27 cellular contexts compared by ENCODE assay signal in the genomic region with DNA sequence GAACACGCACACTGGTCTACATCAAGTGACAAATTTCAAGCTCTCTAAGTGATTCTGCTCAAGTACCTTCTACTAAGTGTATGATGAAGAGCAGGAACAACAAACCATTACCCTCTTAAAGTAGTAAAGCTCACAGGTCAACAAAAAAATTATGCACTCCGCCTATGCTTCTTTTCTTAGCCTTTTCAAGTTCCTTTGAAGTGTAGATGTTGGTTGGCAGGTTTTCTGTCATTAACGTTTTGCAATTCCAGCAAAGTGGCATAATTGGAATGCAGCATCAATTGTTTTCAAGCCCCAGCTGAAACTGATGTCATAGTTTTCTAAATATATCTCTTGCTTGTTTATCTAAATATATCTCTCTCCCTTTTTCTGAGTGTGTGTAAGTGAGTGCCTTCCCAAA.
DNase-seq lines count a peak whose midpoint lies in the region; ATAC-seq and TF ChIP-seq lines count a peak whose summit lies in the region.
"Had no signal": no experiment of that assay in that cellular context is flagged by ENCODE, and none has a peak within 500 bp of the region (broad histone marks: within the 10 kb centered on the region; RNA-seq: fewer than 3 reads in every experiment).

No MANE protein-coding gene starts in this region.

- no peaks in the 10 kb centered on the region for H3K36me3 ChIP-seq in lower lobe of right lung
- H3K36me3 ChIP-seq in upper lobe of right lung: no peaks in the 10 kb centered on the region
- H3K36me3 ChIP-seq in effector memory CD4-positive, alpha-beta T cell (ENCODE audit: control insufficient read depth, insufficient read depth, low read length): no peaks in the 10 kb centered on the region
- H3K36me3 ChIP-seq: adrenal gland, MG63, neutrophil, SJCRH30 had no signal

- H3K27me3 ChIP-seq in lower lobe of right lung (ENCODE audit: low read depth) (no peaks in the 10 kb centered on the region), upper lobe of right lung (no peaks in the 10 kb centered on the region)
- H3K27me3 ChIP-seq in effector memory CD4-positive, alpha-beta T cell (replicated peaks; ENCODE audit: control insufficient read depth, insufficient read depth, low read length, poor library complexity, severe bottlenecking): no peaks in the 10 kb centered on the region
- H3K27me3 ChIP-seq: adrenal gland, MG63, neutrophil, SJCRH30 had no signal

- DNase-seq in NCI-H1105 treated with DMSO at 0.1 percent for 48 hours (lab: John Stamatoyannopoulos, UW): peak; percentile 60
- DNase-seq in NCI-H1105 (lab: John Stamatoyannopoulos, UW): no peak
- DNase-seq in NCI-H510A treated with DMSO at 0.1 percent for 48 hours (lab: John Stamatoyannopoulos, UW): peak; percentile 46
- DNase-seq in lower lobe of right lung: no peak
- no peak for DNase-seq in upper lobe of right lung
- no peak for DNase-seq in effector memory CD4-positive, alpha-beta T cell
- DNase-seq: 8988T; activated CD4-positive, alpha-beta T cell treated with anti-CD3 and anti-CD28 coated beads, Interleukin-2, amount 50 U/mL, for 4 hours; activated naive CD4-positive, alpha-beta T cell treated with Interleukin-2 at 50 U/mL for 16 hours; adrenal gland; CD4-positive, alpha-beta memory T cell; DMS 273 treated with DMSO at 0.1 percent for 48 hours; glutamatergic neuron; KBM-7; MG63; NCI-H1417 treated with DMSO at 0.1 percent for 48 hours; NCI-H2171 treated with DMSO at 0.1 percent for 48 hours; NCI-H82; SJCRH30; stimulated activated CD4-positive, alpha-beta T cell treated with anti-CD3 and anti-CD28 coated beads, Interleukin-15, amount 100 ng/mL, for 24 hours; stimulated activated naive B cell treated with anti-CD40 and anti-IgM and Interleukin-4, amounts not matched to agents 10 μg/mL and 1 μg/mL and 100 μg/mL, for 72 hours; T-cell had no signal

- intact Hi-C loops in lower lobe of right lung (cut with DNase I) (no loop called here), upper lobe of right lung (cut with DNase I) (no loop called here)

- no peak overlapping the region for H3K27ac ChIP-seq in lower lobe of right lung
- no peak overlapping the region for H3K27ac ChIP-seq in upper lobe of right lung
- no peak overlapping the region for H3K27ac ChIP-seq in effector memory CD4-positive, alpha-beta T cell (ENCODE audit: insufficient read depth, low read length, poor library complexity, severe bottlenecking)
- H3K27ac ChIP-seq: adrenal gland, neutrophil, SJCRH30 had no signal

- ATAC-seq in lower lobe of right lung (peak; percentile 53 to 75), upper lobe of right lung (peak; percentile 41), HG02970 (IDR thresholded peaks at IDR 0.05; ENCODE audit: low FRiP score, unreplicated experiment) (no peak), GM19351 (IDR thresholded peaks at IDR 0.05; ENCODE audit: unreplicated experiment) (no peak)
- ATAC-seq: sciatic nerve; stimulated activated naive B cell treated with anti-CD40 and anti-IgM and Interleukin-4, amounts not matched to agents 10 μg/mL and 1 μg/mL and 100 μg/mL, for 72 hours; T-cell had no signal

- TF ChIP-seq CTCF in lower lobe of right lung (IDR thresholded peaks at IDR 0.05) (no peak), upper lobe of right lung (IDR thresholded peaks at IDR 0.05) (no peak)

- H3K4me1 ChIP-seq in lower lobe of right lung: no peaks in the 10 kb centered on the region
- peaks cover 9% of the 10 kb centered on the region for H3K4me1 ChIP-seq in upper lobe of right lung
- no peaks in the 10 kb centered on the region for H3K4me1 ChIP-seq in effector memory CD4-positive, alpha-beta T cell (ENCODE audit: control insufficient read depth, insufficient read depth, low read length, poor library complexity, severe bottlenecking)
- H3K4me1 ChIP-seq: adrenal gland, SJCRH30 had no signal

- H3K9me3 ChIP-seq in lower lobe of right lung: no peaks in the 10 kb centered on the region
- no peaks in the 10 kb centered on the region for H3K9me3 ChIP-seq in upper lobe of right lung
- no peaks in the 10 kb centered on the region for H3K9me3 ChIP-seq in effector memory CD4-positive, alpha-beta T cell (ENCODE audit: control insufficient read depth, low read length)
- H3K9me3 ChIP-seq: adrenal gland, MG63, SJCRH30 had no signal

- H3K4me3 ChIP-seq in lower lobe of right lung (no peak overlapping the region), upper lobe of right lung (no peak overlapping the region)
- no peak overlapping the region for H3K4me3 ChIP-seq in effector memory CD4-positive, alpha-beta T cell (ENCODE audit: insufficient read depth, low read depth, low read length, poor library complexity, severe bottlenecking)
- H3K4me3 ChIP-seq: adrenal gland, lung, MG63, SJCRH30 had no signal

Comparison
In these comparisons a context has a peak if more than half of its experiments do, and no peak if none do; other contexts are left out.
1. DNase-seq: peak in NCI-H1105 treated with DMSO at 0.1 percent for 48 hours (single experiment) and NCI-H510A treated with DMSO at 0.1 percent for 48 hours (single experiment); none in NCI-H1105 (single experiment), lower lobe of right lung (single experiment), upper lobe of right lung (single experiment) and effector memory CD4-positive, alpha-beta T cell (0 of 3).
2. ATAC-seq: peak in lower lobe of right lung (2 of 2) and upper lobe of right lung (single experiment); none in HG02970 (single experiment) and GM19351 (single experiment).